ENCODE assay signal across 21 cellular contexts in the genomic region with DNA sequence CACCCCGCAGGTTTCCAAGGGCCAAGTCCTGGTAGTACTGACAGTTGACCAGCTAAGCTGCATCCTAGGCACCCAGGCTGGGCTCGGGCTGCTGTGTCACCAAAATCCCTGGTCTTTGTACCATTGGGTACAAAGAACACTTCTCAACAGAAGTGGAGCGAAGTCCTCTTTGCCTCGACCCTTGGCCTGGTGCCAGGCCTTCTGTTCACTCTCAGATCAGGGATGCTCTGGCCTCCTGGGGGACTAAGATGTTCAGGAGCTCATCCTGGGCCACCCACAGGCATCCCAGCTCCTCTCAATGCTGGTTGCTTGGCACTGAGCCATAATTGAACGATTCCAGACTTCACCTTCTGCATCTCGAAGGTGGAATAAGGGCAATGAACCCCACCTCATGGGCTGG.
"Had no signal": no experiment of that assay in that cellular context is flagged by ENCODE, and none has a peak within 500 bp of the region (broad histone marks: within the 10 kb centered on the region; RNA-seq: fewer than 3 reads in every experiment).

No MANE protein-coding gene starts in this region.

- H3K27ac ChIP-seq: coronary artery, left lung, neural progenitor cell, prostate gland, thyroid gland, upper lobe of right lung had no signal

- ATAC-seq: activated CD4-positive, alpha-beta T cell treated with anti-CD3 and anti-CD28 coated beads for 36 hours; activated T-helper 17 cell treated with anti-CD3 and anti-CD28 coated beads, Interleukin-2, amount 50 U/mL, for 72 hours; left lung; naive thymus-derived CD8-positive, alpha-beta T cell; T-helper 17 cell; upper lobe of right lung had no signal

- DNase-seq: activated B cell treated with CpG ODN at 0.5 μM for 24 hours; activated CD4-positive, alpha-beta T cell treated with anti-CD3 and anti-CD28 coated beads for 36 hours; activated CD4-positive, alpha-beta T cell treated with anti-CD3 and anti-CD28 coated beads, Interleukin-2, amount 50 U/mL, for 4 hours; activated CD8-positive, alpha-beta memory T cell treated with anti-CD3 and anti-CD28 coated beads for 24 hours; activated CD8-positive, alpha-beta memory T cell treated with anti-CD3 and anti-CD28 coated beads, Interleukin-2, amount 50 U/mL, for 4 hours; activated naive CD4-positive, alpha-beta T cell treated with Interleukin-2 at 50 U/mL for 16 hours; activated naive CD8-positive, alpha-beta T cell treated with anti-CD3 and anti-CD28 coated beads for 36 hours; activated T-cell treated with anti-CD3 and anti-CD28 coated beads, Interleukin-2, amount 50 U/mL, for 24 hours; cerebellar nuclear complex; kidney; mammary epithelial cell; naive thymus-derived CD8-positive, alpha-beta T cell; stimulated activated CD4-positive, alpha-beta T cell treated with anti-CD3 and anti-CD28 coated beads, Interleukin-1b, Interleukin-23, amount 100 ng/mL, for 48 hours; T-helper 17 cell; thyroid gland; upper lobe of right lung had no signal

- H3K36me3 ChIP-seq: left lung, neural progenitor cell, prostate gland, thyroid gland, upper lobe of right lung had no signal

- H3K4me3 ChIP-seq: coronary artery, left lung, neural progenitor cell, prostate gland, thyroid gland, upper lobe of right lung had no signal

- H3K9me3 ChIP-seq: left lung, prostate gland, thyroid gland, upper lobe of right lung had no signal

- H3K27me3 ChIP-seq: left lung, neural progenitor cell, thyroid gland, upper lobe of right lung had no signal

- H3K4me1 ChIP-seq: prostate gland had no signal
